Comparison of ENCODE assay signal across 12 cellular contexts in the genomic region with DNA sequence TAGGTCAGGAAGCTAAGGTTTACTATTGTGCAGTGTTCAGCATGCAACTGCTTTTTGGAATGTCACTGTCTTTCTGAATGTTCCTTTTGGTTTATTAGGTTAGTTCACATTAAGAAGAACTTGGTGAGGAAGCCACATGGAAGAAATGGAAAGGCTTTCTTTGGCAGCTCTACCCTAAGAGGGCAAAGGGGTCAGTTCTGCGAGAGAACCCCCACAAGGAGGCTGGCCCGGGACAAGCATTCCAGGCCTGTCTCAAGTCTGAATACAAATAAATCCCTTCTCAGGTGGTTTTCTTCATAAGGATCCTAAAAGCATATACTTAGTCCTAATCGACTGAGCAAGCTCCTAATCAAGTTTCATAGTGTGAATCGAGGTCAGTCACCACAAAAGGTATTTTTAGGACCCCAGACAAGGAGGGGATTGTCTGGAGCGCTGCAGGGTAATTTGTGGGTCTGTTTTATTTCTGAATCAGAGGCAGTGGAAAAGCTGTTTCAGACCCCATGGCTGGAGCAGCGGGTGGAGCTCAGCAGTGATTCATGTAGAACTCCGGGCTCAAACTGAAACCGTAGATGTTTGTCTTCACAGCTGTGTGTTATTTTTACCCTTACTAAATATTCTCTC.
DNase-seq lines count a peak whose midpoint lies in the region; ATAC-seq, FAIRE-seq and TF ChIP-seq lines count a peak whose summit lies in the region.
"Had no signal": no experiment of that assay in that cellular context is flagged by ENCODE, and none has a peak within 500 bp of the region (broad histone marks: within the 10 kb centered on the region; RNA-seq: fewer than 3 reads in every experiment).

No MANE protein-coding gene starts in this region.

- H3K27me3 ChIP-seq in keratinocyte (ENCODE audit: control insufficient read depth, extremely low read depth, insufficient read depth, low read length) (no peaks in the 10 kb centered on the region), thoracic aorta (replicated peaks; ENCODE audit: insufficient read depth) (no peaks in the 10 kb centered on the region)

- peaks cover 0 to 9% (median 4%) of the 10 kb centered on the region in 5 experiments for H3K9me3 Mint-ChIP-seq in brain

- peak overlapping the region; percentile 34 for H3K9ac ChIP-seq in keratinocyte (ENCODE audit: control insufficient read depth, extremely low read depth, insufficient read depth, low read length)

- H3K36me3 ChIP-seq in keratinocyte (ENCODE audit: control insufficient read depth in 2 of 2, extremely low read depth in 1 of 2, insufficient read depth in 2 of 2, low read length in 2 of 2) (no peaks in the 10 kb centered on the region), thoracic aorta (no peaks in the 10 kb centered on the region)

- H3K9me3 ChIP-seq in keratinocyte (ENCODE audit: control insufficient read depth, low read depth, low read length), result no peaks in the 10 kb centered on the region
- no peaks in the 10 kb centered on the region for H3K9me3 ChIP-seq in thoracic aorta

- dilution Hi-C loops in keratinocyte (cut with MboI; ENCODE audit: extremely low pct_ligation_motif_present, low sequenced_read_pairs), result no loop called here

- peak overlapping the region in 1 of 3 experiments; percentile 37 for H3K4me3 ChIP-seq in keratinocyte (ENCODE audit: control insufficient read depth in 2 of 3, extremely low read depth in 1 of 3, insufficient read depth in 2 of 3, low read depth in 1 of 3, low read length in 3 of 3)
- H3K4me3 ChIP-seq in thoracic aorta, result peak overlapping the region; percentile 66

- no peaks in the 10 kb centered on the region for H3K79me2 ChIP-seq in keratinocyte (ENCODE audit: control insufficient read depth, insufficient read depth, low read length)

- FAIRE-seq in HTR-8/SVneo (lab: Jason Lieb, UNC) (no peak), keratinocyte (lab: Jason Lieb, UNC) (peak; percentile 26)

- no peaks in the 10 kb centered on the region for H3K27me3 Mint-ChIP-seq in brain

- peak; percentile 52 for ATAC-seq in thoracic aorta (ENCODE audit: insufficient number of reproducible peaks, low FRiP score, low read depth)
- ATAC-seq in GM18502 (IDR thresholded peaks at IDR 0.05; ENCODE audit: poor library complexity, unreplicated experiment), result no peak
- ATAC-seq: stimulated activated naive CD8-positive, alpha-beta T cell treated with anti-CD3 and anti-CD28 coated beads, Interleukin-15, Interleukin-2, amounts not matched to agents 100 U/mL and 50 U/mL, for 24 hours; WTC11 had no signal

- peak overlapping the region in 3 of 5 experiments; percentile 10 to 82 (median 41) for H3K27ac Mint-ChIP-seq in brain
- H3K27ac Mint-ChIP-seq: WTC11 had no signal

- TF ChIP-seq CTCF in brain (conservative IDR thresholded peaks at IDR 0.05) (no peak), keratinocyte (optimal IDR thresholded peaks at IDR 0.05 in 1 of 3, IDR thresholded peaks at IDR 0.05 in 1 of 3, conservative IDR thresholded peaks at IDR 0.05 in 1 of 3; ENCODE audit: extremely low read depth in 1 of 3, insufficient read depth in 2 of 3, low read length in 3 of 3) (no peak), thoracic aorta (IDR thresholded peaks at IDR 0.05) (no peak)

- peak; percentile 25 for DNase-seq in HTR-8/SVneo (ENCODE audit: insufficient read length, low spot score)
- no peak for DNase-seq in keratinocyte (ENCODE audit: low read depth, low spot score)
- DNase-seq in thoracic aorta (ENCODE audit: low spot score), result peak; percentile 25
- no peak for DNase-seq in HuH-7 (ENCODE audit: low spot score)
- DNase-seq in substantia nigra (lab: John Stamatoyannopoulos, UW), result no peak
- DNase-seq: GDM1; HCEC 1CT; OCI-M1; stimulated activated naive CD8-positive, alpha-beta T cell treated with anti-CD3 and anti-CD28 coated beads, Interleukin-15, Interleukin-2, amounts not matched to agents 100 U/mL and 50 U/mL, for 24 hours had no signal

- H2AFZ ChIP-seq in keratinocyte (ENCODE audit: control insufficient read depth, low read length), result peak overlapping the region; percentile 76

- H3K4me2 ChIP-seq in keratinocyte (ENCODE audit: control insufficient read depth, extremely low read depth, insufficient read depth, low read depth, low read length), result peak overlapping the region; percentile 68

- H3K4me3 Mint-ChIP-seq in brain, result peak overlapping the region in 4 of 5 experiments; percentile 23 to 48 (median 38)
- H3K4me3 Mint-ChIP-seq: WTC11 had no signal

- H3K9me1 ChIP-seq in keratinocyte (ENCODE audit: control insufficient read depth, extremely low read depth, insufficient read depth, low read length), result no peaks in the 10 kb centered on the region

- H4K20me1 ChIP-seq in keratinocyte (ENCODE audit: control insufficient read depth, extremely low read depth, insufficient read depth, low read length), result no peaks in the 10 kb centered on the region

- H3K4me1 Mint-ChIP-seq in brain, result peaks cover 36% of the 10 kb centered on the region

- no peak overlapping the region for H3K27ac ChIP-seq in keratinocyte (ENCODE audit: control insufficient read depth, insufficient read depth, low read length)
- peak overlapping the region; percentile 81 to 91 for H3K27ac ChIP-seq in thoracic aorta
- no peak overlapping the region for H3K27ac ChIP-seq in substantia nigra (ENCODE audit: low read depth, low read length, poor library complexity, severe bottlenecking)

- no peaks in the 10 kb centered on the region for H3K36me3 Mint-ChIP-seq in brain

- H3K4me1 ChIP-seq in keratinocyte (ENCODE audit: control insufficient read depth, extremely low read depth, insufficient read depth, low read length) (peaks cover 2% of the 10 kb centered on the region), thoracic aorta (ENCODE audit: control insufficient read depth in 1 of 2, low read depth in 2 of 2) (peaks cover 34 to 86% of the 10 kb centered on the region in 2 donors)

Comparison
In these comparisons a context has a peak if more than half of its experiments do, and no peak if none do; other contexts are left out.
1. DNase-seq: peak in HTR-8/SVneo (single experiment) and thoracic aorta (single experiment); none in keratinocyte (single experiment), HuH-7 (single experiment) and substantia nigra (0 of 49).
2. H3K27ac ChIP-seq: peak in thoracic aorta (2 of 2); none in keratinocyte (single experiment) and substantia nigra (single experiment).